In the genomic region with DNA sequence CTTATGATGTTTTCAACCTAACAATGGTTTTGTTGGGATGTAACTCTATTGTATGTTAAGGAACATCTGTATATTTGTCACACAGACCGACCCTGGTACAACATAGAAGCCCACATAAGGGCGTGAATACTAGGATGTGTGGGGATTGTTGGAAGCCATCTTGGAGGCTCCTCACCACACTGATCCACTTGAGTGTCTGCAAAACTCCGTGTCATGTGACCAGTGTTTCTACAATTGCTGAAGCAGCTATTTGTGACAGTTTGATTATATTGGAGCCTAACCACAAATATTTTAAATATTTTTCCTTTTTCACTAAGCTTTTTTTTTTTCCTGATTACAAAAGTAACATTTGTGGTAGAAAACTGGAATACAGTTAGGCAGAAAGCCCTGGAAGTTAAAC, we compare ENCODE assay signal across 20 cellular contexts. TPM values are rescaled to one million over a fixed set of nuclear protein-coding genes. Genes with fewer than 3 reads are reported as not detected.
A peak's percentile ranks its signal among the peaks of the same experiment; 100 is the strongest.
DNase-seq lines count a peak whose midpoint lies in the region; ATAC-seq, FAIRE-seq and TF ChIP-seq lines count a peak whose summit lies in the region.
"Had no signal": no experiment of that assay in that cellular context is flagged by ENCODE, and none has a peak within 500 bp of the region (broad histone marks: within the 10 kb centered on the region; RNA-seq: fewer than 3 reads in every experiment).

No MANE protein-coding gene starts in this region.

- H3K27ac ChIP-seq in left ventricle myocardium inferior (replicated peaks): peak overlapping the region; percentile 42
- H3K27ac ChIP-seq in astrocyte (ENCODE audit: low read depth, low read length): no peak overlapping the region
- H3K27ac ChIP-seq: 22Rv1, epithelial cell of prostate, SJCRH30, tibial nerve had no signal

- intact Hi-C loops in left ventricle myocardium inferior (cut with micrococcal nuclease) (no loop called here), Right ventricle myocardium inferior (cut with DNase I) (no loop called here)

- H3K4me2 ChIP-seq in astrocyte (ENCODE audit: low read length): peak overlapping the region; percentile 2

- H3K27ac Mint-ChIP-seq in astrocyte (ENCODE audit: unreplicated experiment): no peak overlapping the region
- no peak overlapping the region for H3K27ac Mint-ChIP-seq in stimulated activated naive B cell treated with anti-CD40 and anti-IgM and Interleukin-4, amounts not matched to agents 10 μg/mL and 1 μg/mL and 100 μg/mL, for 72 hours
- H3K27ac Mint-ChIP-seq: activated CD8-positive, alpha-beta memory T cell treated with anti-CD3 and anti-CD28 coated beads, Interleukin-2, amount 10 ng/mL, durations not matched to agents 7 days and 5 days; CD4-positive, alpha-beta T cell had no signal

- TF ChIP-seq CTCF in left ventricle myocardium inferior (IDR thresholded peaks at IDR 0.05; ENCODE audit: borderline replicate concordance) (no peak), astrocyte (IDR thresholded peaks at IDR 0.05; ENCODE audit: insufficient read depth, low read depth, low read length) (no peak), fibroblast of villous mesenchyme (IDR thresholded peaks at IDR 0.05; ENCODE audit: insufficient read depth, low read depth, low read length) (no peak)

- H4K20me1 ChIP-seq in astrocyte (ENCODE audit: insufficient read depth, low read length): peaks cover 68% of the 10 kb centered on the region

- peaks cover 96% of the 10 kb centered on the region for H3K79me2 ChIP-seq in astrocyte (ENCODE audit: insufficient read depth, low read length)

- peak; percentile 63 for FAIRE-seq in astrocyte (lab: Jason Lieb, UNC)

- ATAC-seq in Right ventricle myocardium inferior: no peak
- no peak for ATAC-seq in GM18909 (IDR thresholded peaks at IDR 0.05; ENCODE audit: poor library complexity, unreplicated experiment)
- no peak for ATAC-seq in stimulated activated naive B cell treated with anti-CD40 and anti-IgM and Interleukin-4, amounts not matched to agents 10 μg/mL and 1 μg/mL and 100 μg/mL, for 72 hours (replicated peaks)
- ATAC-seq: activated CD8-positive, alpha-beta memory T cell treated with anti-CD3 and anti-CD28 coated beads, Interleukin-2, amount 10 ng/mL, durations not matched to agents 7 days and 5 days had no signal

- H3K36me3 ChIP-seq in left ventricle myocardium inferior (no peaks in the 10 kb centered on the region), astrocyte (ENCODE audit: insufficient read depth, low read length) (no peaks in the 10 kb centered on the region)

- H3K4me1 ChIP-seq in left ventricle myocardium inferior (peaks cover 61% of the 10 kb centered on the region), astrocyte (ENCODE audit: insufficient read depth, low read length) (peaks cover 8% of the 10 kb centered on the region)
- H3K4me1 ChIP-seq: SJCRH30 had no signal

- DNase-seq in left ventricle myocardium inferior (no peak), Right ventricle myocardium inferior (ENCODE audit: missing footprints) (no peak), astrocyte (ENCODE audit: low read depth) (peak; percentile 77), fibroblast of villous mesenchyme (ENCODE audit: low read depth) (peak; percentile 70), ureter (ENCODE audit: low spot score) (no peak), NCI-H1092 treated with DMSO at 0.1 percent for 48 hours (lab: John Stamatoyannopoulos, UW) (no peak)
- no peak for DNase-seq in stimulated activated naive B cell treated with anti-CD40 and anti-IgM and Interleukin-4, amounts not matched to agents 10 μg/mL and 1 μg/mL and 100 μg/mL, for 72 hours
- DNase-seq: activated CD8-positive, alpha-beta memory T cell treated with anti-CD3 and anti-CD28 coated beads, Interleukin-2, amount 10 ng/mL, durations not matched to agents 7 days and 5 days; activated gamma-delta T cell treated with Interleukin-2 at 50 U/mL for 16 hours; CD4-positive, alpha-beta T cell; DMS79; NCI-H1930; occipital lobe; SJCRH30; stimulated activated CD4-positive, alpha-beta T cell treated with anti-CD3 and anti-CD28 coated beads, Interleukin-4, amount 100 ng/mL, for 4 hours; T1000 had no signal

- H2AFZ ChIP-seq in astrocyte (ENCODE audit: low read depth, low read length): no peak overlapping the region

- H3K27me3 Mint-ChIP-seq in astrocyte (ENCODE audit: low read depth, unreplicated experiment): no peaks in the 10 kb centered on the region
- H3K27me3 Mint-ChIP-seq in stimulated activated naive B cell treated with anti-CD40 and anti-IgM and Interleukin-4, amounts not matched to agents 10 μg/mL and 1 μg/mL and 100 μg/mL, for 72 hours: no peaks in the 10 kb centered on the region
- H3K27me3 Mint-ChIP-seq: activated CD8-positive, alpha-beta memory T cell treated with anti-CD3 and anti-CD28 coated beads, Interleukin-2, amount 10 ng/mL, durations not matched to agents 7 days and 5 days; CD4-positive, alpha-beta T cell had no signal

- H3K9me3 Mint-ChIP-seq in astrocyte (ENCODE audit: unreplicated experiment): no peaks in the 10 kb centered on the region
- H3K9me3 Mint-ChIP-seq in stimulated activated naive B cell treated with anti-CD40 and anti-IgM and Interleukin-4, amounts not matched to agents 10 μg/mL and 1 μg/mL and 100 μg/mL, for 72 hours: peaks cover 0 to 1% of the 10 kb centered on the region in 2 donors
- H3K9me3 Mint-ChIP-seq: CD4-positive, alpha-beta T cell had no signal

- no peaks in the 10 kb centered on the region for H3K27me3 ChIP-seq in left ventricle myocardium inferior (ENCODE audit: low read depth)
- H3K27me3 ChIP-seq in astrocyte (ENCODE audit: insufficient read depth, low read length): no peaks in the 10 kb centered on the region
- H3K27me3 ChIP-seq: SJCRH30, tibial nerve had no signal

- no peak overlapping the region for H3K9ac ChIP-seq in astrocyte (ENCODE audit: low read length)

- peak overlapping the region; percentile 5 for H3K4me3 Mint-ChIP-seq in astrocyte (ENCODE audit: unreplicated experiment)
- H3K4me3 Mint-ChIP-seq in stimulated activated naive B cell treated with anti-CD40 and anti-IgM and Interleukin-4, amounts not matched to agents 10 μg/mL and 1 μg/mL and 100 μg/mL, for 72 hours: no peak overlapping the region
- H3K4me3 Mint-ChIP-seq: activated CD8-positive, alpha-beta memory T cell treated with anti-CD3 and anti-CD28 coated beads, Interleukin-2, amount 10 ng/mL, durations not matched to agents 7 days and 5 days; CD4-positive, alpha-beta T cell had no signal

- peaks cover 3% of the 10 kb centered on the region for H3K36me3 Mint-ChIP-seq in astrocyte (ENCODE audit: low read depth, unreplicated experiment)
- peaks cover 16 to 44% of the 10 kb centered on the region in 2 donors for H3K36me3 Mint-ChIP-seq in stimulated activated naive B cell treated with anti-CD40 and anti-IgM and Interleukin-4, amounts not matched to agents 10 μg/mL and 1 μg/mL and 100 μg/mL, for 72 hours

- H3K4me1 Mint-ChIP-seq in astrocyte (ENCODE audit: low read depth, unreplicated experiment): peaks cover 17% of the 10 kb centered on the region
- H3K4me1 Mint-ChIP-seq in stimulated activated naive B cell treated with anti-CD40 and anti-IgM and Interleukin-4, amounts not matched to agents 10 μg/mL and 1 μg/mL and 100 μg/mL, for 72 hours: peaks cover 17 to 38% of the 10 kb centered on the region in 2 donors
- H3K4me1 Mint-ChIP-seq: activated CD8-positive, alpha-beta memory T cell treated with anti-CD3 and anti-CD28 coated beads, Interleukin-2, amount 10 ng/mL, durations not matched to agents 7 days and 5 days had no signal

- H3K4me3 ChIP-seq in left ventricle myocardium inferior (no peak overlapping the region), astrocyte (ENCODE audit: insufficient read depth, low read depth, low read length) (no peak overlapping the region), fibroblast of villous mesenchyme (ENCODE audit: low read depth, low read length) (no peak overlapping the region)
- H3K4me3 ChIP-seq: SJCRH30, tibial nerve had no signal

- H3K9me3 ChIP-seq in left ventricle myocardium inferior (replicated peaks) (peaks cover 7% of the 10 kb centered on the region), astrocyte (ENCODE audit: insufficient read depth, low read depth, low read length) (no peaks in the 10 kb centered on the region)
- H3K9me3 ChIP-seq: SJCRH30 had no signal

RNA-seq across cellular contexts. Expression of gene RALA, which starts 27.9 kb away (rescaled TPM):
- total RNA-seq in left ventricle myocardium inferior (29.1 TPM), Right ventricle myocardium inferior (35.7 TPM), astrocyte (68.6 and 70.2 TPM in 2 replicates), fibroblast of villous mesenchyme (20.3 and 22.2 TPM in 2 replicates), ureter (20.0 TPM)

Comparison
In these comparisons a context has a peak if more than half of its experiments do, and no peak if none do; other contexts are left out.
1. DNase-seq: peak in astrocyte (single experiment) and fibroblast of villous mesenchyme (single experiment); none in left ventricle myocardium inferior (single experiment), Right ventricle myocardium inferior (single experiment), stimulated activated naive B cell treated with anti-CD40 and anti-IgM and Interleukin-4, amounts not matched to agents 10 μg/mL and 1 μg/mL and 100 μg/mL, for 72 hours (single experiment), ureter (single experiment) and NCI-H1092 treated with DMSO at 0.1 percent for 48 hours (single experiment).